In genomic region chr7:69780377-69780776, GRCh38 we compare ENCODE assay signal across 1 cellular context.
TF ChIP-seq lines count a peak whose summit lies in the region.

No MANE protein-coding gene starts in this region.

TF ChIP-seq in GM23338, 12 proteins besides CTCF, POLR2A, EP300 and RAD21 (continued from another document):
- TF ChIP-seq ZNF462 (CRISPR knock-in tag; IDR thresholded peaks at IDR 0.05), result no peak
- TF ChIP-seq, protein P1, sequence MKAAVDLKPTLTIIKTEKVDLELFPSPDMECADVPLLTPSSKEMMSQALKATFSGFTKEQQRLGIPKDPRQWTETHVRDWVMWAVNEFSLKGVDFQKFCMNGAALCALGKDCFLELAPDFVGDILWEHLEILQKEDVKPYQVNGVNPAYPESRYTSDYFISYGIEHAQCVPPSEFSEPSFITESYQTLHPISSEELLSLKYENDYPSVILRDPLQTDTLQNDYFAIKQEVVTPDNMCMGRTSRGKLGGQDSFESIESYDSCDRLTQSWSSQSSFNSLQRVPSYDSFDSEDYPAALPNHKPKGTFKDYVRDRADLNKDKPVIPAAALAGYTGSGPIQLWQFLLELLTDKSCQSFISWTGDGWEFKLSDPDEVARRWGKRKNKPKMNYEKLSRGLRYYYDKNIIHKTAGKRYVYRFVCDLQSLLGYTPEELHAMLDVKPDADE (IDR thresholded peaks at IDR 0.05), result no peak
TF ChIP-seq in GM23338: peak in this region for 0.
